Comparison of ENCODE assay signal across 19 cellular contexts in the genomic region with DNA sequence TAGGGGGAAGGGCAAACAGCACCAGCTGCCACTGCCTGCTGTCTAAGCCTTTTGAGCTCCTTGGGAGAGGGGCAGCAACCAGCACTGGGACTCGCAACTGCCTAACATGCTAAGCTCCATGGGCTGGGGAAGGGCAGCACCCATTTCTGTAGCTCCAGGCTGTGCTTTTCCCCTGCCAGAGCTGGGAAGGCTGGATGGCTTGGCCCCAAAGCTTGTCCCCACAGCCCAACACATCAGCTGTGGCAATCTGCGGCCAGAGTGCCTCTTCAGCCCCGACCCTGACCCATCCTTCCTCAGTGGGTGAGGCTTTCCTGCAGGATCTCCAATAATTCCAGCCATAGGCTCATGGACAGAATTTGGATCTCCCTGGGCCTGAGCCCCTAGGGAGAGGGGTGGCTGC.
DNase-seq lines count a peak whose midpoint lies in the region; ATAC-seq, FAIRE-seq and TF ChIP-seq lines count a peak whose summit lies in the region.
"Had no signal": no experiment of that assay in that cellular context is flagged by ENCODE, and none has a peak within 500 bp of the region (broad histone marks: within the 10 kb centered on the region; RNA-seq: fewer than 3 reads in every experiment).

No MANE protein-coding gene starts in this region.

- H4K91ac ChIP-seq in trophoblast cell (ENCODE audit: low read depth, low read length): no peak overlapping the region

- peaks cover 4% of the 10 kb centered on the region for H3K9me3 ChIP-seq in trophoblast cell (ENCODE audit: insufficient read depth, low read depth, low read length)

- no peak overlapping the region for H3K23ac ChIP-seq in trophoblast cell (ENCODE audit: low read length)

- H2BK5ac ChIP-seq in trophoblast cell (ENCODE audit: low read depth, low read length, poor library complexity): no peak overlapping the region

- H2BK12ac ChIP-seq in trophoblast cell (ENCODE audit: low read length): no peak overlapping the region

- H3K36me3 ChIP-seq in bronchial epithelial cell (ENCODE audit: control insufficient read depth, insufficient read depth, low read length) (no peaks in the 10 kb centered on the region), trophoblast cell (ENCODE audit: control insufficient read depth in 1 of 2, insufficient read depth in 2 of 2, low read length in 2 of 2) (no peaks in the 10 kb centered on the region)

- peak; percentile 18 for FAIRE-seq in bronchial epithelial cell (lab: Jason Lieb, UNC)
- FAIRE-seq: GM12891, GM18507, H1 had no signal

- no peak overlapping the region for H2BK120ac ChIP-seq in trophoblast cell (ENCODE audit: insufficient read depth, low read length, poor library complexity)

- no peak for TF ChIP-seq CTCF in bronchial epithelial cell (IDR thresholded peaks at IDR 0.05; ENCODE audit: insufficient read depth, low read length, severe bottlenecking)

- no peak overlapping the region for H3K18ac ChIP-seq in trophoblast cell (ENCODE audit: low read length)

- ATAC-seq in GM21423 (IDR thresholded peaks at IDR 0.05; ENCODE audit: unreplicated experiment) (no peak), HG03135 (IDR thresholded peaks at IDR 0.05; ENCODE audit: unreplicated experiment) (no peak)

- no peaks in the 10 kb centered on the region for H3K27me3 ChIP-seq in bronchial epithelial cell (ENCODE audit: control insufficient read depth, insufficient read depth, low read length)
- no peaks in the 10 kb centered on the region for H3K27me3 ChIP-seq in trophoblast cell (ENCODE audit: insufficient read depth, low read length)

- H3K79me2 ChIP-seq in trophoblast cell (ENCODE audit: control insufficient read depth, insufficient read depth, low read length, poor library complexity): no peaks in the 10 kb centered on the region

- no peak overlapping the region for H3K27ac ChIP-seq in trophoblast cell (ENCODE audit: low read depth, low read length)
- H3K27ac ChIP-seq: GM23248 had no signal

- H3K79me1 ChIP-seq in trophoblast cell (ENCODE audit: low read length): no peaks in the 10 kb centered on the region

- H2AK5ac ChIP-seq in trophoblast cell (ENCODE audit: low read length): no peak overlapping the region

- H2AFZ ChIP-seq in trophoblast cell (ENCODE audit: insufficient read depth, low read length, poor library complexity): no peak overlapping the region
- H2AFZ ChIP-seq: GM23248 had no signal

- H3K4ac ChIP-seq in trophoblast cell (ENCODE audit: low read depth, low read length): no peak overlapping the region

- H4K12ac ChIP-seq in trophoblast cell (ENCODE audit: low read depth, low read length): no peak overlapping the region

- no peak overlapping the region for H3K9ac ChIP-seq in trophoblast cell (ENCODE audit: low read length)
- H3K9ac ChIP-seq: GM23248 had no signal

- no peak overlapping the region for H4K8ac ChIP-seq in trophoblast cell (ENCODE audit: low read depth, low read length)

- H3K4me3 ChIP-seq in bronchial epithelial cell (ENCODE audit: low read depth, low read length) (no peak overlapping the region), trophoblast cell (ENCODE audit: low read depth, low read length) (peak overlapping the region; percentile 57)
- H3K4me3 ChIP-seq: GM23248 had no signal

- H3K14ac ChIP-seq in trophoblast cell (ENCODE audit: low read length): no peak overlapping the region

- DNase-seq in NCI-H82 (lab: John Stamatoyannopoulos, UW) (peak; percentile 87), bronchial epithelial cell (ENCODE audit: low read depth) (no peak), trophoblast cell (no peak)
- no peak for DNase-seq in activated effector memory CD4-positive, alpha-beta T cell treated with anti-CD3 and anti-CD28 coated beads, Interleukin-2, amount 50 U/mL, for 16 hours
- DNase-seq: C1 segment of cervical spinal cord; Calu3; CD4-positive, alpha-beta memory T cell; COR-L47; DMS53; DMS79 treated with DMSO at 0.1 percent for 48 hours; GF-D8; GM23248; H7; HCEC 1CT had no signal

- no CpG with 5 or more reads among the region's 3 CpGs for WGBS in trophoblast cell (ENCODE audit: extremely low coverage, insufficient coverage, insufficient read length)

- H3K4me1 ChIP-seq in trophoblast cell (ENCODE audit: control insufficient read depth in 1 of 2, insufficient read depth in 2 of 2, low read length in 2 of 2): no peaks in the 10 kb centered on the region

- H3K4me2 ChIP-seq in trophoblast cell (ENCODE audit: low read length): no peak overlapping the region
